Comparison of ENCODE assay signal across 7 cellular contexts in genomic region chr7:105388373-105389089, GRCh38. TPM values are rescaled to one million over a fixed set of nuclear protein-coding genes. Genes with fewer than 3 reads are reported as not detected.
DNase-seq lines count a peak whose midpoint lies in the region; ATAC-seq, FAIRE-seq and TF ChIP-seq lines count a peak whose summit lies in the region.

Gene SRPK2, minus strand, starts transcription at chr7:105388921.

- no peaks in the 10 kb centered on the region for H3K9me3 Mint-ChIP-seq in activated B cell treated with CpG ODN at 0.5 μM for 24 hours

- no peaks in the 10 kb centered on the region for H3K27me3 Mint-ChIP-seq in activated B cell treated with CpG ODN at 0.5 μM for 24 hours

- POLR2A ChIA-PET in HEK293T (lab: Yijun Ruan, JAX) (interaction anchor here (0.6 to 1.6 kb wide), 3 partner anchors 43 to 375 kb away, joined by 3 to 5 read pairs (median 3); partner anchors contain the start of gene KMT2E), activated B cell treated with CpG ODN at 0.5 μM for 24 hours (lab: Charles Lee) (interaction anchor here (0.6 to 2.5 kb wide), 8 partner anchors 9 to 640 kb away, joined by 3 to 36 read pairs (median 4); partner anchors contain the start of gene RINT1)

- CTCF ChIA-PET in HEK293T (lab: Yijun Ruan, JAX) = no interaction called here
- CTCF ChIA-PET in activated B cell treated with CpG ODN at 0.5 μM for 24 hours (lab: Charles Lee) = interaction anchor here (1.1 kb wide), 1 partner anchor 36 kb away, joined by 4 read pairs; no protein-coding TSS in a partner anchor

- TF ChIP-seq CTCF in activated B cell treated with CpG ODN at 0.5 μM for 24 hours (IDR thresholded peaks at IDR 0.05) (no peak), cardiac fibroblast (IDR thresholded peaks at IDR 0.05; ENCODE audit: low read depth, low read length) (no peak), keratinocyte (optimal IDR thresholded peaks at IDR 0.05 in 1 of 3, IDR thresholded peaks at IDR 0.05 in 1 of 3, conservative IDR thresholded peaks at IDR 0.05 in 1 of 3; ENCODE audit: extremely low read depth in 1 of 3, insufficient read depth in 2 of 3, low read length in 3 of 3) (no peak)

- no peaks in the 10 kb centered on the region for H3K27me3 ChIP-seq in keratinocyte (ENCODE audit: control insufficient read depth, extremely low read depth, insufficient read depth, low read length)

- no peaks in the 10 kb centered on the region for H3K9me1 ChIP-seq in keratinocyte (ENCODE audit: control insufficient read depth, extremely low read depth, insufficient read depth, low read length)

- H3K9me3 ChIP-seq in keratinocyte (ENCODE audit: control insufficient read depth, low read depth, low read length) = no peaks in the 10 kb centered on the region

- H3K79me2 ChIP-seq in keratinocyte (ENCODE audit: control insufficient read depth, insufficient read depth, low read length) = peaks cover 40% of the 10 kb centered on the region

- peak within 1 kb of the TSS; percentile 87 for H3K27ac Mint-ChIP-seq in activated B cell treated with CpG ODN at 0.5 μM for 24 hours

- peaks cover 27% of the 10 kb centered on the region for H3K4me1 Mint-ChIP-seq in activated B cell treated with CpG ODN at 0.5 μM for 24 hours

- H3K4me3 ChIP-seq in cardiac fibroblast (replicated peaks in 1 of 2; ENCODE audit: low read depth in 2 of 2, low read length in 2 of 2) (peak within 1 kb of the TSS; percentile 75 to 80), keratinocyte (ENCODE audit: control insufficient read depth in 2 of 3, extremely low read depth in 1 of 3, insufficient read depth in 2 of 3, low read depth in 1 of 3, low read length in 3 of 3) (peak within 1 kb of the TSS; percentile 78 to 88 (median 80))

- H4K20me1 ChIP-seq in keratinocyte (ENCODE audit: control insufficient read depth, extremely low read depth, insufficient read depth, low read length) = peaks cover 4% of the 10 kb centered on the region

- peak; percentile 83 for ATAC-seq in activated B cell treated with CpG ODN at 0.5 μM for 24 hours (ENCODE audit: low read depth)

- intact Hi-C loops in activated B cell treated with CpG ODN at 0.5 μM for 24 hours (cut with micrococcal nuclease) = loop anchor here (1.0 to 10.0 kb wide), 3 partner anchors 36 to 134 kb away; partner anchors contain the start of gene PUS7

- H3K4me2 ChIP-seq in keratinocyte (ENCODE audit: control insufficient read depth, extremely low read depth, insufficient read depth, low read depth, low read length) = peak within 1 kb of the TSS; percentile 89

- peak within 1 kb of the TSS; percentile 70 for H2AFZ ChIP-seq in keratinocyte (ENCODE audit: control insufficient read depth, low read length)

- H3K27ac ChIP-seq in keratinocyte (ENCODE audit: control insufficient read depth, insufficient read depth, low read length) = peak within 1 kb of the TSS; percentile 60

- peaks cover 7% of the 10 kb centered on the region for H3K4me1 ChIP-seq in keratinocyte (ENCODE audit: control insufficient read depth, extremely low read depth, insufficient read depth, low read length)

- no peak for TF ChIP-seq POLR2A in GM12892 (IDR thresholded peaks at IDR 0.05; ENCODE audit: low read depth, low read length)

- H3K9ac ChIP-seq in keratinocyte (ENCODE audit: control insufficient read depth, extremely low read depth, insufficient read depth, low read length) = peak within 1 kb of the TSS; percentile 82

- FAIRE-seq in GM12892 (lab: Jason Lieb, UNC) (no peak), keratinocyte (lab: Jason Lieb, UNC) (no peak)

- peak; percentile 72 for DNase-seq in GM12892 (ENCODE audit: insufficient read length)
- peak; percentile 88 for DNase-seq in HEK293T (ENCODE audit: extremely low spot score)
- DNase-seq in NCI-H1092 (lab: John Stamatoyannopoulos, UW) = peak; percentile 65
- DNase-seq in activated B cell treated with CpG ODN at 0.5 μM for 24 hours = peak; percentile 73
- DNase-seq in cardiac fibroblast (ENCODE audit: low read depth in 2 of 2) = peak; percentile 67 to 76
- DNase-seq in keratinocyte (ENCODE audit: low read depth, low spot score) = no peak
- DNase-seq in stimulated activated CD4-positive, alpha-beta T cell treated with anti-CD3 and anti-CD28 coated beads, Interleukin-12 subunit alpha, Interleukin-12 subunit beta, amount 100 ng/mL, for 48 hours (ENCODE audit: low read depth in 2 of 3, low spot score in 1 of 3) = peak; percentile 53 to 74 (median 54)

- peaks cover 9% of the 10 kb centered on the region for H3K36me3 Mint-ChIP-seq in activated B cell treated with CpG ODN at 0.5 μM for 24 hours (ENCODE audit: low read depth)

- H3K4me3 Mint-ChIP-seq in activated B cell treated with CpG ODN at 0.5 μM for 24 hours = peak within 1 kb of the TSS; percentile 91

- dilution Hi-C loops in keratinocyte (cut with MboI; ENCODE audit: extremely low pct_ligation_motif_present, low sequenced_read_pairs) = no loop called here

- peaks cover 0 to 2% of the 10 kb centered on the region in 2 experiments for H3K36me3 ChIP-seq in keratinocyte (ENCODE audit: control insufficient read depth in 2 of 2, extremely low read depth in 1 of 2, insufficient read depth in 2 of 2, low read length in 2 of 2)

TF ChIP-seq in HEK293T, 16 proteins besides CTCF, POLR2A, EP300 and RAD21:
- TF ChIP-seq ARNT (IDR thresholded peaks at IDR 0.05) (no peak), TARDBP (IDR thresholded peaks at IDR 0.05) (no peak), BHLHE40 (IDR thresholded peaks at IDR 0.05; ENCODE audit: borderline replicate concordance) (no peak), ELF4 (IDR thresholded peaks at IDR 0.05) (no peak), SP1 (IDR thresholded peaks at IDR 0.05) (no peak), FOXA1 (IDR thresholded peaks at IDR 0.05) (no peak), LEF1 (IDR thresholded peaks at IDR 0.05; ENCODE audit: borderline replicate concordance) (no peak), PKNOX1 (IDR thresholded peaks at IDR 0.05) (no peak), HDGF (IDR thresholded peaks at IDR 0.05; ENCODE audit: borderline replicate concordance) (no peak), L3MBTL2 (conservative IDR thresholded peaks at IDR 0.05) (no peak), NFRKB (IDR thresholded peaks at IDR 0.05) (no peak), SUZ12 (IDR thresholded peaks at IDR 0.05) (no peak), CTBP1 (IDR thresholded peaks at IDR 0.05; ENCODE audit: borderline replicate concordance) (no peak), FOXM1 (IDR thresholded peaks at IDR 0.05; ENCODE audit: borderline replicate concordance) (no peak), ZNF384 (IDR thresholded peaks at IDR 0.05) (no peak), FOXK2 (IDR thresholded peaks at IDR 0.05) (no peak)

RNA-seq across cellular contexts. Expression of gene SRPK2, which starts in this region (rescaled TPM):
- 21.1 TPM for polyA plus RNA-seq in GM12892 (2012; ENCODE audit: missing spikeins)
- 52.2 and 59.2 TPM in 2 replicates for total RNA-seq in activated B cell treated with CpG ODN at 0.5 μM for 24 hours
- polyA plus RNA-seq in keratinocyte = 26.6 to 40.2 TPM (median 32.7 TPM) in 3 replicates
- 72.0 TPM for polyA plus RNA-seq in keratinocyte (2011; ENCODE audit: low read depth)
- 27.9 and 36.1 TPM in 2 replicates for polyA plus RNA-seq in keratinocyte (2011; cell fraction: cytosol; rRNA removed)
- 45.9 and 47.2 TPM in 2 replicates for polyA plus RNA-seq in keratinocyte (2011; cell fraction: nucleus; rRNA removed)
- polyA plus RNA-seq in keratinocyte (2012; ENCODE audit: low replicate concordance) = 37.8 and 50.5 TPM in 2 replicates
- 22.2 to 50.0 TPM (median 27.8 TPM) in 3 replicates for polyA minus RNA-seq in keratinocyte
- polyA minus RNA-seq in keratinocyte (2011; cell fraction: cytosol; rRNA and poly(A)+ RNA removed) = 22.3 TPM
- 45.9 and 90.8 TPM in 2 replicates for polyA minus RNA-seq in keratinocyte (2011; cell fraction: nucleus; rRNA and poly(A)+ RNA removed)
